2 cellular contexts compared by ENCODE assay signal in the genomic region with DNA sequence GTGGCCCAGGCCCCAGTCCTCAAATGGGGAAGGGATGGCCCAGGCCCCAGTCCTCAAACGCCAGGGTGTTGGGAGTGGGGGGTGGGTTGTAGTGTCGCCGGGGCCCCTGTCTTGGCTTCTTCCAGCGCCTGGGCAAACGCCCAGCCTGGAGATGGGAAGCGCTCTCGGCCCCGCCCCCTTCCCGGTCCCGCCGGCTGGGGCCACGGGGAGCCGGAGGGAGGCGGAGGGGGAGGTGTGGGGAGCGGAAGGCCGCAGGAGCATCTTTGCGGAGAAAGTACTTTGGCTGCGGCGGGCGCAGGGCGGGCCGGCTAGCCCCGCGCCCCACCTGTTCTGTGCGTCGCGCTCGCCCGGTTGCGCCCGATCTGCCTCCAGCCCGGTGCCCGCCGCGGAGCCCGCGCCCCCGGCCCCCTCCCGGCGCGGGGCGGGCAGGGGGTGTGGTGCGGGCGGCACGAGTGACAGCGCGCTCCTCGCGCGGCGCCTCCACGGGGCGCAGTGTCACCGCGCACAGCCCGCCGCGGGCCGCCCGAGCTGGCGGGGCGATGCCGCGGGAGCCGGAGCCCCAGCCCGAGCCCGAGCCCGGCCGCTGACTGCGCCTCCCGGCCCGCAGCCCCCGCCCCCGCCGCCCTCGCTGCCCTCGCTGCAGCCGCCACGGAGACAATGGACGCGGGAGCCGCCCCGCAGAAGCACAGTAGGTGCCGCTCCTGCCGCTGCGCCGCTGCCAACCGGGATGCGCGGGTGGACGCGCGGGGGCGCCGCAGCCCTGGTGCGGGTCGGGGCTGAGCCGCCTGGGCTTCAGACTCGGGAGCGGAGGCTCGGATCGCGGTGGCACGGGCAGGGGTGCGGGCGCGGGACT.
A peak's percentile ranks its signal among the peaks of the same experiment; 100 is the strongest.
TF ChIP-seq lines count a peak whose summit lies in the region.

No MANE protein-coding gene starts in this region.

TF ChIP-seq in IMR-90, 13 proteins besides CTCF, POLR2A, EP300 and RAD21:
- peak; percentile 31; the same call in 1 of the 2 replicates for TF ChIP-seq SMC3 (IDR thresholded peaks at IDR 0.05; ENCODE audit: low read depth, low read length)
- TF ChIP-seq RCOR1 (IDR thresholded peaks at IDR 0.05; ENCODE audit: insufficient replicate concordance, low read length), result no peak

TF ChIP-seq in neural cell, 6 proteins besides CTCF, POLR2A, EP300 and RAD21:
- TF ChIP-seq TAF1 (IDR thresholded peaks at IDR 0.05; ENCODE audit: low read depth) (no peak), POLR2AphosphoS5 (IDR thresholded peaks at IDR 0.05) (peak; percentile 62), SMC3 (conservative IDR thresholded peaks at IDR 0.05; ENCODE audit: poor library complexity) (peak; percentile 69)
TF ChIP-seq in neural cell: peak in this region for 2.
